Comparison of ENCODE assay signal across 2 cellular contexts in the genomic region with DNA sequence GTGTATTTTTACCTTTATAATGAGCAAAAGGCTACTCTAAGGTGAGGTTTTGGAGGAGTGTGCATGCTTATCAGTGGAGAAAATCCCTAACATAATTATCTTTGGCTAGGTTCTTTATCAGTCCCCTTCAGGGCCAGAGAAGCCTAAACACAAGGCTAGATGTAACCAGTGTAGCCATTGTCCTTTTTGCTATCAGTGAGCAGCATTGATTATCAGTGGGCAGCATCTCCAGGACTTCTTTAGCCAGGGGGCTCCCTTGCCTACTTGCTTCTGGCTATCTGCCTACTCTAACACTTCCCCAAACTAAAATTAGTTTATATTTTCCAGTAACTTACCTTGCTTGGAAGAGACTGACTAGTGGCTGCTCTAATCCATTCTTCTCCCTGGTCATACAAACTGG.
TF ChIP-seq lines count a peak whose summit lies in the region.

No MANE protein-coding gene starts in this region.

TF ChIP-seq in GM23338, 12 proteins besides CTCF, POLR2A, EP300 and RAD21 (continues in another document):
- TF ChIP-seq EZH2 (IDR thresholded peaks at IDR 0.05; ENCODE audit: low read depth, unreplicated experiment) (no peak), ZNF331 (CRISPR knock-in tag; IDR thresholded peaks at IDR 0.05; ENCODE audit: low read depth) (no peak), POLR2AphosphoS5 (IDR thresholded peaks at IDR 0.05; ENCODE audit: low read depth) (no peak), JUNB (IDR thresholded peaks at IDR 0.05; ENCODE audit: unreplicated experiment) (no peak), NANOG (IDR thresholded peaks at IDR 0.05; ENCODE audit: borderline replicate concordance) (no peak), EZH2phosphoT487 (IDR thresholded peaks at IDR 0.05; ENCODE audit: unreplicated experiment) (no peak), ZNF114 (CRISPR knock-in tag; IDR thresholded peaks at IDR 0.05) (no peak)
- TF ChIP-seq, protein P1, sequence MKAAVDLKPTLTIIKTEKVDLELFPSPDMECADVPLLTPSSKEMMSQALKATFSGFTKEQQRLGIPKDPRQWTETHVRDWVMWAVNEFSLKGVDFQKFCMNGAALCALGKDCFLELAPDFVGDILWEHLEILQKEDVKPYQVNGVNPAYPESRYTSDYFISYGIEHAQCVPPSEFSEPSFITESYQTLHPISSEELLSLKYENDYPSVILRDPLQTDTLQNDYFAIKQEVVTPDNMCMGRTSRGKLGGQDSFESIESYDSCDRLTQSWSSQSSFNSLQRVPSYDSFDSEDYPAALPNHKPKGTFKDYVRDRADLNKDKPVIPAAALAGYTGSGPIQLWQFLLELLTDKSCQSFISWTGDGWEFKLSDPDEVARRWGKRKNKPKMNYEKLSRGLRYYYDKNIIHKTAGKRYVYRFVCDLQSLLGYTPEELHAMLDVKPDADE (IDR thresholded peaks at IDR 0.05), result no peak
- TF ChIP-seq, protein P2, sequence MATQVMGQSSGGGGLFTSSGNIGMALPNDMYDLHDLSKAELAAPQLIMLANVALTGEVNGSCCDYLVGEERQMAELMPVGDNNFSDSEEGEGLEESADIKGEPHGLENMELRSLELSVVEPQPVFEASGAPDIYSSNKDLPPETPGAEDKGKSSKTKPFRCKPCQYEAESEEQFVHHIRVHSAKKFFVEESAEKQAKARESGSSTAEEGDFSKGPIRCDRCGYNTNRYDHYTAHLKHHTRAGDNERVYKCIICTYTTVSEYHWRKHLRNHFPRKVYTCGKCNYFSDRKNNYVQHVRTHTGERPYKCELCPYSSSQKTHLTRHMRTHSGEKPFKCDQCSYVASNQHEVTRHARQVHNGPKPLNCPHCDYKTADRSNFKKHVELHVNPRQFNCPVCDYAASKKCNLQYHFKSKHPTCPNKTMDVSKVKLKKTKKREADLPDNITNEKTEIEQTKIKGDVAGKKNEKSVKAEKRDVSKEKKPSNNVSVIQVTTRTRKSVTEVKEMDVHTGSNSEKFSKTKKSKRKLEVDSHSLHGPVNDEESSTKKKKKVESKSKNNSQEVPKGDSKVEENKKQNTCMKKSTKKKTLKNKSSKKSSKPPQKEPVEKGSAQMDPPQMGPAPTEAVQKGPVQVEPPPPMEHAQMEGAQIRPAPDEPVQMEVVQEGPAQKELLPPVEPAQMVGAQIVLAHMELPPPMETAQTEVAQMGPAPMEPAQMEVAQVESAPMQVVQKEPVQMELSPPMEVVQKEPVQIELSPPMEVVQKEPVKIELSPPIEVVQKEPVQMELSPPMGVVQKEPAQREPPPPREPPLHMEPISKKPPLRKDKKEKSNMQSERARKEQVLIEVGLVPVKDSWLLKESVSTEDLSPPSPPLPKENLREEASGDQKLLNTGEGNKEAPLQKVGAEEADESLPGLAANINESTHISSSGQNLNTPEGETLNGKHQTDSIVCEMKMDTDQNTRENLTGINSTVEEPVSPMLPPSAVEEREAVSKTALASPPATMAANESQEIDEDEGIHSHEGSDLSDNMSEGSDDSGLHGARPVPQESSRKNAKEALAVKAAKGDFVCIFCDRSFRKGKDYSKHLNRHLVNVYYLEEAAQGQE (IDR thresholded peaks at IDR 0.05; ENCODE audit: unreplicated experiment), result no peak
- TF ChIP-seq, protein P3, sequence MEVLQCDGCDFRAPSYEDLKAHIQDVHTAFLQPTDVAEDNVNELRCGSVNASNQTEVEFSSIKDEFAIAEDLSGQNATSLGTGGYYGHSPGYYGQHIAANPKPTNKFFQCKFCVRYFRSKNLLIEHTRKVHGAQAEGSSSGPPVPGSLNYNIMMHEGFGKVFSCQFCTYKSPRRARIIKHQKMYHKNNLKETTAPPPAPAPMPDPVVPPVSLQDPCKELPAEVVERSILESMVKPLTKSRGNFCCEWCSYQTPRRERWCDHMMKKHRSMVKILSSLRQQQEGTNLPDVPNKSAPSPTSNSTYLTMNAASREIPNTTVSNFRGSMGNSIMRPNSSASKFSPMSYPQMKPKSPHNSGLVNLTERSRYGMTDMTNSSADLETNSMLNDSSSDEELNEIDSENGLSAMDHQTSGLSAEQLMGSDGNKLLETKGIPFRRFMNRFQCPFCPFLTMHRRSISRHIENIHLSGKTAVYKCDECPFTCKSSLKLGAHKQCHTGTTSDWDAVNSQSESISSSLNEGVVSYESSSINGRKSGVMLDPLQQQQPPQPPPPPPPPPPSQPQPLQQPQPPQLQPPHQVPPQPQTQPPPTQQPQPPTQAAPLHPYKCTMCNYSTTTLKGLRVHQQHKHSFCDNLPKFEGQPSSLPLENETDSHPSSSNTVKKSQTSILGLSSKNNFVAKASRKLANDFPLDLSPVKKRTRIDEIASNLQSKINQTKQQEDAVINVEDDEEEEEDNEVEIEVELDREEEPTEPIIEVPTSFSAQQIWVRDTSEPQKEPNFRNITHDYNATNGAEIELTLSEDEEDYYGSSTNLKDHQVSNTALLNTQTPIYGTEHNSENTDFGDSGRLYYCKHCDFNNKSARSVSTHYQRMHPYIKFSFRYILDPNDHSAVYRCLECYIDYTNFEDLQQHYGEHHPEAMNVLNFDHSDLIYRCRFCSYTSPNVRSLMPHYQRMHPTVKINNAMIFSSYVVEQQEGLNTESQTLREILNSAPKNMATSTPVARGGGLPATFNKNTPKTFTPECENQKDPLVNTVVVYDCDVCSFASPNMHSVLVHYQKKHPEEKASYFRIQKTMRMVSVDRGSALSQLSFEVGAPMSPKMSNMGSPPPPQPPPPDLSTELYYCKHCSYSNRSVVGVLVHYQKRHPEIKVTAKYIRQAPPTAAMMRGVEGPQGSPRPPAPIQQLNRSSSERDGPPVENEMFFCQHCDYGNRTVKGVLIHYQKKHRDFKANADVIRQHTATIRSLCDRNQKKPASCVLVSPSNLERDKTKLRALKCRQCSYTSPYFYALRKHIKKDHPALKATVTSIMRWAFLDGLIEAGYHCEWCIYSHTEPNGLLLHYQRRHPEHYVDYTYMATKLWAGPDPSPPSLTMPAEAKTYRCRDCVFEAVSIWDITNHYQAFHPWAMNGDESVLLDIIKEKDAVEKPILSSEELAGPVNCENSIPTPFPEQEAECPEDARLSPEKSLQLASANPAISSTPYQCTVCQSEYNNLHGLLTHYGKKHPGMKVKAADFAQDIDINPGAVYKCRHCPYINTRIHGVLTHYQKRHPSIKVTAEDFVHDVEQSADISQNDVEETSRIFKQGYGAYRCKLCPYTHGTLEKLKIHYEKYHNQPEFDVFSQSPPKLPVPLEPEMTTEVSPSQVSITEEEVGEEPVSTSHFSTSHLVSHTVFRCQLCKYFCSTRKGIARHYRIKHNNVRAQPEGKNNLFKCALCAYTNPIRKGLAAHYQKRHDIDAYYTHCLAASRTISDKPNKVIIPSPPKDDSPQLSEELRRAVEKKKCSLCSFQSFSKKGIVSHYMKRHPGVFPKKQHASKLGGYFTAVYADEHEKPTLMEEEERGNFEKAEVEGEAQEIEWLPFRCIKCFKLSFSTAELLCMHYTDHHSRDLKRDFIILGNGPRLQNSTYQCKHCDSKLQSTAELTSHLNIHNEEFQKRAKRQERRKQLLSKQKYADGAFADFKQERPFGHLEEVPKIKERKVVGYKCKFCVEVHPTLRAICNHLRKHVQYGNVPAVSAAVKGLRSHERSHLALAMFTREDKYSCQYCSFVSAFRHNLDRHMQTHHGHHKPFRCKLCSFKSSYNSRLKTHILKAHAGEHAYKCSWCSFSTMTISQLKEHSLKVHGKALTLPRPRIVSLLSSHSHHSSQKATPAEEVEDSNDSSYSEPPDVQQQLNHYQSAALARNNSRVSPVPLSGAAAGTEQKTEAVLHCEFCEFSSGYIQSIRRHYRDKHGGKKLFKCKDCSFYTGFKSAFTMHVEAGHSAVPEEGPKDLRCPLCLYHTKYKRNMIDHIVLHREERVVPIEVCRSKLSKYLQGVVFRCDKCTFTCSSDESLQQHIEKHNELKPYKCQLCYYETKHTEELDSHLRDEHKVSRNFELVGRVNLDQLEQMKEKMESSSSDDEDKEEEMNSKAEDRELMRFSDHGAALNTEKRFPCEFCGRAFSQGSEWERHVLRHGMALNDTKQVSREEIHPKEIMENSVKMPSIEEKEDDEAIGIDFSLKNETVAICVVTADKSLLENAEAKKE (CRISPR knock-in tag; IDR thresholded peaks at IDR 0.05), result no peak

TF ChIP-seq in K562, 482 proteins besides CTCF, POLR2A, EP300 and RAD21:
- 0 out of 2 replicates have a peak, but pooled peaks have one; percentile 3 for TF ChIP-seq CBFA2T3 (IDR thresholded peaks at IDR 0.05)
- TF ChIP-seq HDAC2 (IDR thresholded peaks at IDR 0.05), result no peak
